Comparison of ENCODE assay signal across 10 cellular contexts in genomic region chr1:40851643-40852042, GRCh38.
"Had no signal": no experiment of that assay in that cellular context is flagged by ENCODE, and none has a peak within 500 bp of the region (broad histone marks: within the 10 kb centered on the region; RNA-seq: fewer than 3 reads in every experiment).

No MANE protein-coding gene starts in this region.

- H3K9me3 ChIP-seq: psoas muscle, right lobe of liver had no signal

- H3K4me3 Mint-ChIP-seq: activated T-cell treated with anti-CD3 and anti-CD28 coated beads, Interleukin-2, amount 50 U/mL, for 4 hours; nephron progenitor cell; stimulated activated effector memory CD8-positive, alpha-beta T cell treated with anti-CD3 and anti-CD28 coated beads, Interleukin-12 subunit alpha, Interleukin-12 subunit beta, amount 100 ng/mL, for 72 hours had no signal

- H3K27ac ChIP-seq: dorsolateral prefrontal cortex, psoas muscle, right lobe of liver had no signal

- H3K4me1 Mint-ChIP-seq: stimulated activated effector memory CD8-positive, alpha-beta T cell treated with anti-CD3 and anti-CD28 coated beads, Interleukin-12 subunit alpha, Interleukin-12 subunit beta, amount 100 ng/mL, for 72 hours had no signal

- H3K36me3 ChIP-seq: right lobe of liver had no signal

- H3K36me3 Mint-ChIP-seq: stimulated activated effector memory CD8-positive, alpha-beta T cell treated with anti-CD3 and anti-CD28 coated beads, Interleukin-12 subunit alpha, Interleukin-12 subunit beta, amount 100 ng/mL, for 72 hours had no signal

- ATAC-seq: activated T-cell treated with anti-CD3 and anti-CD28 coated beads, Interleukin-2, amount 50 U/mL, for 4 hours; psoas muscle; right lobe of liver; stimulated activated effector memory CD8-positive, alpha-beta T cell treated with anti-CD3 and anti-CD28 coated beads, Interleukin-12 subunit alpha, Interleukin-12 subunit beta, amount 100 ng/mL, for 72 hours had no signal

- H3K4me3 ChIP-seq: dorsolateral prefrontal cortex, psoas muscle, right lobe of liver had no signal

- H3K27me3 ChIP-seq: dorsolateral prefrontal cortex, right lobe of liver had no signal

- H3K9me3 Mint-ChIP-seq: activated T-cell treated with anti-CD3 and anti-CD28 coated beads, Interleukin-2, amount 50 U/mL, for 4 hours; nephron progenitor cell; stimulated activated effector memory CD8-positive, alpha-beta T cell treated with anti-CD3 and anti-CD28 coated beads, Interleukin-12 subunit alpha, Interleukin-12 subunit beta, amount 100 ng/mL, for 72 hours had no signal

- H3K4me1 ChIP-seq: psoas muscle had no signal

- DNase-seq: activated gamma-delta T cell treated with Interleukin-2 at 50 U/mL for 16 hours; activated T-cell treated with anti-CD3 and anti-CD28 coated beads, Interleukin-2, amount 50 U/mL, for 4 hours; aorta; dorsolateral prefrontal cortex; hippocampal formation; nephron progenitor cell; psoas muscle; right lobe of liver; trophoblast cell had no signal

- H3K27ac Mint-ChIP-seq: nephron progenitor cell had no signal
